19 cellular contexts compared by ENCODE assay signal in the genomic region with DNA sequence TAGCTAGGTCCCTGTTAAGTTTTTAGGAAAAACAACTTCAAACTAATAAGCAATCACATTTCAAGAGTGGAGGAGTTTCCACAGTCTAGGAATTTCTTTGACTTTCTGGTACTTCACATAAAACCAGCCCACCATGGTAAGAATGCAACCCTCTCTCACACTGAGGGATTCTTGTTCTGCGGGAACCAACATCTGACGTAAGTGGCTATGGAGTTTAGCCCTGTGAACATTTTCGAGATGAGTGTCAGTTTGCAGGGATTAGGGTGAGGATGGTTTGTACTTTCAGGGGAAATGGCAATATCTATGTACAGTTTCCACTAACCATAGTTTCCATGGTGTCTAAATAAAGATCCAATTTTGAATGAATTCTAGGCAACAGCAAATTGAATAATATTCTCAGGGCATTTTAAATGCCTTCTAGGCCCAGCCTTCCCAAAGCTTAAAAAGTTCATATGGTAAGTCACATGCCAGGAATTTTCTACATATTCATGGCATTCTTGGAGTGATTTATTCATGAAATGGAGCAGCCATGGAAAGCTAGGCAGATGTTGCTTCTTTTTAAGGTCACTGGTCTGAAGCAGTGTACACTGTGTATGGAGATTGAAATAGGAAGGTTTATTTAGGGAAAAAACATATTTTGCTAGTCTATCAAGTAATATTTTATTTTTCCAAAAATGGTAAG.
A peak's percentile ranks its signal among the peaks of the same experiment; 100 is the strongest.
DNase-seq lines count a peak whose midpoint lies in the region; ATAC-seq and TF ChIP-seq lines count a peak whose summit lies in the region.
"Had no signal": no experiment of that assay in that cellular context is flagged by ENCODE, and none has a peak within 500 bp of the region (broad histone marks: within the 10 kb centered on the region; RNA-seq: fewer than 3 reads in every experiment).

No MANE protein-coding gene starts in this region.

- no peak overlapping the region for H2AFZ ChIP-seq in fibroblast of lung (ENCODE audit: low read length)
- H2AFZ ChIP-seq: PC-9 had no signal

- H3K9ac ChIP-seq in fibroblast of lung (ENCODE audit: insufficient read depth, low read length) = no peak overlapping the region

- H3K79me2 ChIP-seq in fibroblast of lung (ENCODE audit: control insufficient read depth, insufficient read depth, low read length) = no peaks in the 10 kb centered on the region

- TF ChIP-seq CTCF in AG10803 (conservative IDR thresholded peaks at IDR 0.05; ENCODE audit: low read length) = no peak
- TF ChIP-seq CTCF in fibroblast of lung (conservative IDR thresholded peaks at IDR 0.05 in 1 of 2, IDR thresholded peaks at IDR 0.05 in 1 of 2; ENCODE audit: low read depth in 1 of 2, low read length in 2 of 2) = no peak
- no peak for TF ChIP-seq CTCF in nephron progenitor cell (IDR thresholded peaks at IDR 0.05)
- TF ChIP-seq CTCF in sigmoid colon (IDR thresholded peaks at IDR 0.05) = no peak

- H3K4me1 ChIP-seq in fibroblast of lung (ENCODE audit: control insufficient read depth, extremely low read depth, insufficient read depth, low read length) (no peaks in the 10 kb centered on the region), sigmoid colon (peaks cover 0 to 25% (median 6%) of the 10 kb centered on the region in 4 donors)
- H3K4me1 ChIP-seq: A549, testis had no signal

- H3K27me3 ChIP-seq in fibroblast of lung (ENCODE audit: control insufficient read depth, insufficient read depth, low read length) = no peaks in the 10 kb centered on the region
- H3K27me3 ChIP-seq in H7 (ENCODE audit: control insufficient read depth, insufficient read depth, low read length) = no peaks in the 10 kb centered on the region
- no peaks in the 10 kb centered on the region for H3K27me3 ChIP-seq in sigmoid colon
- H3K27me3 ChIP-seq: testis had no signal

- TF ChIP-seq EP300 in sigmoid colon (IDR thresholded peaks at IDR 0.05) = no peak

- H3K4me3 Mint-ChIP-seq in nephron progenitor cell = no peak overlapping the region
- H3K4me3 Mint-ChIP-seq: activated CD4-positive, alpha-beta T cell treated with anti-CD3 and anti-CD28 coated beads, Interleukin-2, amount 10 ng/mL, durations not matched to agents 24 days and 14 days; CD14-positive monocyte; dendritic cell treated with granulocyte-macrophage colony-stimulating factor and Interleukin-4, amounts not matched to agents 40 ng/mL and 50 ng/mL, for 4 days; naive thymus-derived CD8-positive, alpha-beta T cell had no signal

- peak overlapping the region; percentile 22 for H3K27ac Mint-ChIP-seq in nephron progenitor cell
- H3K27ac Mint-ChIP-seq: activated CD4-positive, alpha-beta T cell treated with anti-CD3 and anti-CD28 coated beads, Interleukin-2, amount 10 ng/mL, durations not matched to agents 24 days and 14 days; CD14-positive monocyte; dendritic cell treated with granulocyte-macrophage colony-stimulating factor and Interleukin-4, amounts not matched to agents 40 ng/mL and 50 ng/mL, for 4 days; naive thymus-derived CD8-positive, alpha-beta T cell had no signal

- H3K4me2 ChIP-seq in fibroblast of lung (ENCODE audit: extremely low read depth, insufficient read depth, low read length) = no peak overlapping the region
- H3K4me2 ChIP-seq: A549, PC-9 had no signal

- H3K4me1 Mint-ChIP-seq in nephron progenitor cell = peaks cover 9% of the 10 kb centered on the region
- H3K4me1 Mint-ChIP-seq: activated CD4-positive, alpha-beta T cell treated with anti-CD3 and anti-CD28 coated beads, Interleukin-2, amount 10 ng/mL, durations not matched to agents 24 days and 14 days; CD14-positive monocyte; naive thymus-derived CD8-positive, alpha-beta T cell had no signal

- no peak for ATAC-seq in GM21717 (IDR thresholded peaks at IDR 0.05; ENCODE audit: unreplicated experiment)
- no peak for ATAC-seq in HG03378 (IDR thresholded peaks at IDR 0.05; ENCODE audit: unreplicated experiment)
- ATAC-seq: A549; naive thymus-derived CD8-positive, alpha-beta T cell had no signal

- H3K4me3 ChIP-seq in AG10803 (ENCODE audit: low read length) (no peak overlapping the region), fibroblast of lung (replicated peaks in 1 of 4; ENCODE audit: control extremely low read depth in 1 of 4, insufficient read depth in 1 of 4, low read depth in 3 of 4, low read length in 4 of 4) (no peak overlapping the region), H7 (ENCODE audit: insufficient read depth, low read depth, low read length) (no peak overlapping the region), sigmoid colon (no peak overlapping the region)
- H3K4me3 ChIP-seq: A549, PC-9, testis had no signal

- 92% methylated on average over 3 of the region's 3 CpGs for WGBS in sigmoid colon, 2 donors

- H3K27me3 Mint-ChIP-seq in nephron progenitor cell (ENCODE audit: low read depth, poor library complexity) = no peaks in the 10 kb centered on the region
- H3K27me3 Mint-ChIP-seq: activated CD4-positive, alpha-beta T cell treated with anti-CD3 and anti-CD28 coated beads, Interleukin-2, amount 10 ng/mL, durations not matched to agents 24 days and 14 days; dendritic cell treated with granulocyte-macrophage colony-stimulating factor and Interleukin-4, amounts not matched to agents 40 ng/mL and 50 ng/mL, for 4 days had no signal

- no peaks in the 10 kb centered on the region for H4K20me1 ChIP-seq in fibroblast of lung (ENCODE audit: control insufficient read depth, extremely low read depth, insufficient read depth, low read length)

- intact Hi-C loops in sigmoid colon (cut with DNase I) = no loop called here

- H3K27ac ChIP-seq in fibroblast of lung (ENCODE audit: insufficient read depth, low read length) (no peak overlapping the region), sigmoid colon (peak overlapping the region in 1 of 4 donors; percentile 13)
- H3K27ac ChIP-seq: A549, PC-9, testis had no signal

- no peak for TF ChIP-seq POLR2A in sigmoid colon (IDR thresholded peaks at IDR 0.05)

- no peaks in the 10 kb centered on the region for H3K9me3 ChIP-seq in fibroblast of lung (ENCODE audit: control insufficient read depth, insufficient read depth, low read depth, low read length)
- H3K9me3 ChIP-seq in sigmoid colon = no peaks in the 10 kb centered on the region
- H3K9me3 ChIP-seq: A549, testis had no signal

- H3K9me3 Mint-ChIP-seq in nephron progenitor cell = peaks cover 5% of the 10 kb centered on the region
- H3K9me3 Mint-ChIP-seq: activated CD4-positive, alpha-beta T cell treated with anti-CD3 and anti-CD28 coated beads, Interleukin-2, amount 10 ng/mL, durations not matched to agents 24 days and 14 days; dendritic cell treated with granulocyte-macrophage colony-stimulating factor and Interleukin-4, amounts not matched to agents 40 ng/mL and 50 ng/mL, for 4 days had no signal

- DNase-seq in AG10803 (ENCODE audit: low read depth) (peak; percentile 86), LHCN-M2 (ENCODE audit: low read depth) (peak; percentile 59), fibroblast of lung (ENCODE audit: low read depth in 2 of 2) (peak; percentile 8 to 53), nephron progenitor cell (no peak), H7 (no peak), sigmoid colon (no peak)
- DNase-seq: activated CD4-positive, alpha-beta T cell treated with anti-CD3 and anti-CD28 coated beads, Interleukin-2, amount 10 ng/mL, durations not matched to agents 24 days and 14 days; activated T-cell treated with anti-CD3 and anti-CD28 coated beads for 4 hours; naive thymus-derived CD8-positive, alpha-beta T cell; NCI-H146; NCI-H82; PC-9; stimulated activated CD4-positive, alpha-beta T cell treated with anti-CD3 and anti-CD28 coated beads, Interleukin-12 subunit alpha, Interleukin-12 subunit beta, amount 100 ng/mL, for 4 hours; testis had no signal

- no peaks in the 10 kb centered on the region for H3K36me3 Mint-ChIP-seq in nephron progenitor cell (ENCODE audit: low read depth)
- H3K36me3 Mint-ChIP-seq: CD14-positive monocyte; naive thymus-derived CD8-positive, alpha-beta T cell had no signal

- H3K36me3 ChIP-seq in fibroblast of lung (ENCODE audit: control insufficient read depth, insufficient read depth, low read length) (no peaks in the 10 kb centered on the region), H7 (replicated peaks; ENCODE audit: control insufficient read depth, insufficient read depth, low read length) (no peaks in the 10 kb centered on the region), sigmoid colon (no peaks in the 10 kb centered on the region)

Comparison
In these comparisons a context has a peak if more than half of its experiments do, and no peak if none do; other contexts are left out.
1. DNase-seq: peak in AG10803 (single experiment), LHCN-M2 (single experiment) and fibroblast of lung (2 of 2); none in nephron progenitor cell (single experiment), H7 (single experiment) and sigmoid colon (single experiment).